ENCODE assay signal across 9 cellular contexts in the genomic region with DNA sequence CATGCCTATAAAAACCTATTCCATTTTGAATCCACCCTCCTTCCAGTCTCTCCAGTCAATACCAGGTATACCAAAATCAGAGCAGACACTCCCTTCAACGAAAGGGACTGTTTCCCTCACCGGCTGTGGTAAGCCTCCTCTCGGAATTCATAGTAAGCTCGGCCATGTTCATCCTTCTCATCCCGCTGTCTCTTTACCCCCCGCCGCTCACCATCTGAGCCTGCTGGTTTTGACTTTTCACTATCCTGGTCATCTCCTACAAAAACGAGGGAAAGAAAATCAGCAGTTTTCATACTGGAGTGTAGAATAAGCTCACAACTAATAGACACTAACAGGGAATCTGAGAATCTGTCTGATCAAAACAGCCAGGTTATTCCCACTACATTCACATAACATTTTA. TPM values are rescaled to one million over a fixed set of nuclear protein-coding genes. Genes with fewer than 3 reads are reported as not detected.
DNase-seq lines count a peak whose midpoint lies in the region; ATAC-seq, FAIRE-seq and TF ChIP-seq lines count a peak whose summit lies in the region.
"Had no signal": no experiment of that assay in that cellular context is flagged by ENCODE, and none has a peak within 500 bp of the region (broad histone marks: within the 10 kb centered on the region; RNA-seq: fewer than 3 reads in every experiment).

No MANE protein-coding gene starts in this region.

- peaks cover 42% of the 10 kb centered on the region for H3K36me3 Mint-ChIP-seq in activated naive CD4-positive, alpha-beta T cell treated with anti-CD3 and anti-CD28 coated beads, Interleukin-2, amount 50 U/mL, for 24 hours
- H3K36me3 Mint-ChIP-seq in activated naive CD8-positive, alpha-beta T cell treated with anti-CD3 and anti-CD28 coated beads for 36 hours = peaks cover 65% of the 10 kb centered on the region

- dilution Hi-C loops in keratinocyte (cut with MboI; ENCODE audit: extremely low pct_ligation_motif_present, low sequenced_read_pairs) = no loop called here

- H3K9ac ChIP-seq in keratinocyte (ENCODE audit: control insufficient read depth, extremely low read depth, insufficient read depth, low read length) = peak overlapping the region; percentile 94

- peaks cover 69% of the 10 kb centered on the region for H3K79me2 ChIP-seq in keratinocyte (ENCODE audit: control insufficient read depth, insufficient read depth, low read length)

- peaks cover 4% of the 10 kb centered on the region for H4K20me1 ChIP-seq in keratinocyte (ENCODE audit: control insufficient read depth, extremely low read depth, insufficient read depth, low read length)

- H3K9me3 ChIP-seq in keratinocyte (ENCODE audit: control insufficient read depth, low read depth, low read length) (no peaks in the 10 kb centered on the region), suprapubic skin (no peaks in the 10 kb centered on the region)

- H3K27ac ChIP-seq in keratinocyte (ENCODE audit: control insufficient read depth, insufficient read depth, low read length) = no peak overlapping the region
- H3K27ac ChIP-seq in suprapubic skin = no peak overlapping the region

- TF ChIP-seq POLR2A in suprapubic skin (IDR thresholded peaks at IDR 0.05) = no peak

- TF ChIP-seq EP300 in suprapubic skin (IDR thresholded peaks at IDR 0.05) = no peak

- no peak overlapping the region for H2AFZ ChIP-seq in keratinocyte (ENCODE audit: control insufficient read depth, low read length)

- H3K4me1 Mint-ChIP-seq in activated naive CD4-positive, alpha-beta T cell treated with anti-CD3 and anti-CD28 coated beads, Interleukin-2, amount 50 U/mL, for 24 hours = peaks cover 59% of the 10 kb centered on the region
- H3K4me1 Mint-ChIP-seq in activated naive CD8-positive, alpha-beta T cell treated with anti-CD3 and anti-CD28 coated beads for 36 hours = peaks cover 37% of the 10 kb centered on the region

- H3K4me3 ChIP-seq in keratinocyte (ENCODE audit: control insufficient read depth in 2 of 3, extremely low read depth in 1 of 3, insufficient read depth in 2 of 3, low read depth in 1 of 3, low read length in 3 of 3) (peak overlapping the region in 2 of 3 experiments; percentile 80 to 99), suprapubic skin (peak overlapping the region; percentile 95)

- no peaks in the 10 kb centered on the region for H3K27me3 Mint-ChIP-seq in activated naive CD4-positive, alpha-beta T cell treated with anti-CD3 and anti-CD28 coated beads, Interleukin-2, amount 50 U/mL, for 24 hours
- peaks cover 3% of the 10 kb centered on the region for H3K27me3 Mint-ChIP-seq in activated naive CD8-positive, alpha-beta T cell treated with anti-CD3 and anti-CD28 coated beads for 36 hours

- H3K4me3 Mint-ChIP-seq in activated naive CD4-positive, alpha-beta T cell treated with anti-CD3 and anti-CD28 coated beads, Interleukin-2, amount 50 U/mL, for 24 hours = peak overlapping the region; percentile 97
- peak overlapping the region; percentile 99 for H3K4me3 Mint-ChIP-seq in activated naive CD8-positive, alpha-beta T cell treated with anti-CD3 and anti-CD28 coated beads for 36 hours

- no peaks in the 10 kb centered on the region for H3K9me1 ChIP-seq in keratinocyte (ENCODE audit: control insufficient read depth, extremely low read depth, insufficient read depth, low read length)

- ATAC-seq in GM19035 (IDR thresholded peaks at IDR 0.05; ENCODE audit: unreplicated experiment) (no peak), GM21390 (IDR thresholded peaks at IDR 0.05; ENCODE audit: unreplicated experiment) (no peak), HG02840 (IDR thresholded peaks at IDR 0.05; ENCODE audit: low FRiP score, unreplicated experiment) (no peak)

- no peaks in the 10 kb centered on the region for H3K9me3 Mint-ChIP-seq in activated naive CD4-positive, alpha-beta T cell treated with anti-CD3 and anti-CD28 coated beads, Interleukin-2, amount 50 U/mL, for 24 hours
- H3K9me3 Mint-ChIP-seq in activated naive CD8-positive, alpha-beta T cell treated with anti-CD3 and anti-CD28 coated beads for 36 hours = no peaks in the 10 kb centered on the region

- peaks cover 12% of the 10 kb centered on the region for H3K4me1 ChIP-seq in keratinocyte (ENCODE audit: control insufficient read depth, extremely low read depth, insufficient read depth, low read length)
- H3K4me1 ChIP-seq in suprapubic skin = peaks cover 40% of the 10 kb centered on the region

- H3K27ac Mint-ChIP-seq in activated naive CD4-positive, alpha-beta T cell treated with anti-CD3 and anti-CD28 coated beads, Interleukin-2, amount 50 U/mL, for 24 hours = peak overlapping the region; percentile 81
- H3K27ac Mint-ChIP-seq in activated naive CD8-positive, alpha-beta T cell treated with anti-CD3 and anti-CD28 coated beads for 36 hours = peak overlapping the region; percentile 36

- no peak for FAIRE-seq in keratinocyte (lab: Jason Lieb, UNC)

- peak overlapping the region; percentile 98 for H3K4me2 ChIP-seq in keratinocyte (ENCODE audit: control insufficient read depth, extremely low read depth, insufficient read depth, low read depth, low read length)

- WGBS in suprapubic skin = 22% methylated on average over 8 of the region's 8 CpGs

- H3K27me3 ChIP-seq in keratinocyte (ENCODE audit: control insufficient read depth, extremely low read depth, insufficient read depth, low read length) = no peaks in the 10 kb centered on the region
- H3K27me3 ChIP-seq in suprapubic skin = no peaks in the 10 kb centered on the region

- DNase-seq in activated naive CD4-positive, alpha-beta T cell treated with anti-CD3 and anti-CD28 coated beads, Interleukin-2, amount 50 U/mL, for 16 hours = no peak
- no peak for DNase-seq in activated naive CD8-positive, alpha-beta T cell treated with anti-CD3 and anti-CD28 coated beads for 36 hours
- DNase-seq in keratinocyte (ENCODE audit: low read depth, low spot score) = no peak
- DNase-seq in suprapubic skin (ENCODE audit: low spot score in 2 of 2) = peak in 1 of 2 donors; percentile 31
- DNase-seq: NCI-H1105 had no signal

- TF ChIP-seq CTCF in keratinocyte (optimal IDR thresholded peaks at IDR 0.05 in 1 of 3, IDR thresholded peaks at IDR 0.05 in 1 of 3, conservative IDR thresholded peaks at IDR 0.05 in 1 of 3; ENCODE audit: extremely low read depth in 1 of 3, insufficient read depth in 2 of 3, low read length in 3 of 3) (no peak), suprapubic skin (IDR thresholded peaks at IDR 0.05) (no peak)

- H3K36me3 ChIP-seq in keratinocyte (ENCODE audit: control insufficient read depth in 2 of 2, extremely low read depth in 1 of 2, insufficient read depth in 2 of 2, low read length in 2 of 2) (peaks cover 28 to 34% of the 10 kb centered on the region in 2 experiments), suprapubic skin (peaks cover 50% of the 10 kb centered on the region)

RNA-seq across cellular contexts. Expression of a gene that starts 3.1 kb away (rescaled TPM):
- 10 to 100 TPM; 54.4 to 56.3 TPM for total RNA-seq in activated naive CD8-positive, alpha-beta T cell treated with anti-CD3 and anti-CD28 coated beads for 36 hours
- 17.2 to 29.0 TPM (median 20.3 TPM) in 3 replicates for polyA plus RNA-seq in keratinocyte
- 17.3 TPM for polyA plus RNA-seq in keratinocyte (2011; ENCODE audit: low read depth)
- polyA plus RNA-seq in keratinocyte (2011; cell fraction: cytosol; rRNA removed) = 26.5 and 31.2 TPM in 2 replicates
- polyA plus RNA-seq in keratinocyte (2011; cell fraction: nucleus; rRNA removed) = 44.7 and 47.5 TPM in 2 replicates
- polyA plus RNA-seq in keratinocyte (2012; ENCODE audit: low replicate concordance) = 27.0 and 57.0 TPM in 2 replicates
- 10.2 to 19.5 TPM (median 13.6 TPM) in 3 replicates for polyA minus RNA-seq in keratinocyte
- polyA minus RNA-seq in keratinocyte (2011; cell fraction: cytosol; rRNA and poly(A)+ RNA removed) = 13.6 TPM
- polyA minus RNA-seq in keratinocyte (2011; cell fraction: nucleus; rRNA and poly(A)+ RNA removed) = 12.9 and 22.8 TPM in 2 replicates
- total RNA-seq in suprapubic skin = 10 to 100 TPM; 21.1 to 51.5 (median 33.6) TPM

RNA-seq across cellular contexts. Expression of a gene that starts 4.1 kb away (rescaled TPM):
- total RNA-seq in activated naive CD8-positive, alpha-beta T cell treated with anti-CD3 and anti-CD28 coated beads for 36 hours = 10 to 100 TPM; 29.3 to 33.4 TPM
- polyA plus RNA-seq in keratinocyte = 14.7 to 26.1 TPM (median 23.8 TPM) in 3 replicates
- 20.3 TPM for polyA plus RNA-seq in keratinocyte (2011; ENCODE audit: low read depth)
- 11.7 and 11.9 TPM in 2 replicates for polyA plus RNA-seq in keratinocyte (2011; cell fraction: cytosol; rRNA removed)
- polyA plus RNA-seq in keratinocyte (2011; cell fraction: nucleus; rRNA removed) = 31.7 and 36.5 TPM in 2 replicates
- polyA plus RNA-seq in keratinocyte (2012; ENCODE audit: low replicate concordance) = 17.7 and 30.0 TPM in 2 replicates
- 9.5 to 12.0 TPM (median 10.0 TPM) in 3 replicates for polyA minus RNA-seq in keratinocyte
- polyA minus RNA-seq in keratinocyte (2011; cell fraction: cytosol; rRNA and poly(A)+ RNA removed) = 7.1 TPM
- 5.1 and 9.7 TPM in 2 replicates for polyA minus RNA-seq in keratinocyte (2011; cell fraction: nucleus; rRNA and poly(A)+ RNA removed)
- 10 to 100 TPM; 16.3 to 42.3 (median 31.7) TPM for total RNA-seq in suprapubic skin

RNA-seq across cellular contexts. Expression of a gene that starts 16.7 kb away (rescaled TPM):
- not detected for total RNA-seq in activated naive CD8-positive, alpha-beta T cell treated with anti-CD3 and anti-CD28 coated beads for 36 hours
- not detected in 3 replicates for polyA plus RNA-seq in keratinocyte
- not detected for polyA plus RNA-seq in keratinocyte (2011; ENCODE audit: low read depth)
- not detected in 2 replicates for polyA plus RNA-seq in keratinocyte (2011; cell fraction: cytosol; rRNA removed)
- not detected in 2 replicates for polyA plus RNA-seq in keratinocyte (2011; cell fraction: nucleus; rRNA removed)
- not detected in 2 replicates for polyA plus RNA-seq in keratinocyte (2012; ENCODE audit: low replicate concordance)
- not detected in 3 replicates for polyA minus RNA-seq in keratinocyte
- not detected for polyA minus RNA-seq in keratinocyte (2011; cell fraction: cytosol; rRNA and poly(A)+ RNA removed)
- not detected in 2 replicates for polyA minus RNA-seq in keratinocyte (2011; cell fraction: nucleus; rRNA and poly(A)+ RNA removed)
- under 1 TPM in 1 of 4 donors, not detected in 3; 0.68 TPM for total RNA-seq in suprapubic skin

RNA-seq across cellular contexts. Expression of a gene that starts 16.9 kb away (rescaled TPM):
- total RNA-seq in activated naive CD8-positive, alpha-beta T cell treated with anti-CD3 and anti-CD28 coated beads for 36 hours = 10 to 100 TPM; 22.7 to 23.7 TPM
- 21.9 to 50.5 TPM (median 38.6 TPM) in 3 replicates for polyA plus RNA-seq in keratinocyte
- polyA plus RNA-seq in keratinocyte (2011; ENCODE audit: low read depth) = 3.9 TPM
- 34.8 and 37.2 TPM in 2 replicates for polyA plus RNA-seq in keratinocyte (2011; cell fraction: cytosol; rRNA removed)
- 18.7 and 37.1 TPM in 2 replicates for polyA plus RNA-seq in keratinocyte (2011; cell fraction: nucleus; rRNA removed)
- polyA plus RNA-seq in keratinocyte (2012; ENCODE audit: low replicate concordance) = 22.3 and 57.9 TPM in 2 replicates
- 50.9 to 87.0 TPM (median 71.8 TPM) in 3 replicates for polyA minus RNA-seq in keratinocyte
- 55.4 TPM for polyA minus RNA-seq in keratinocyte (2011; cell fraction: cytosol; rRNA and poly(A)+ RNA removed)
- 19.2 and 19.8 TPM in 2 replicates for polyA minus RNA-seq in keratinocyte (2011; cell fraction: nucleus; rRNA and poly(A)+ RNA removed)
- total RNA-seq in suprapubic skin = 10 to 100 TPM; 28.9 to 76.3 (median 59.3) TPM

RNA-seq across cellular contexts. Expression of a gene that starts 29.8 kb away (rescaled TPM):
- total RNA-seq in activated naive CD8-positive, alpha-beta T cell treated with anti-CD3 and anti-CD28 coated beads for 36 hours = 1 to 10 TPM; 4.8 to 6.3 TPM
- 3.4 to 7.2 TPM (median 4.0 TPM) in 3 replicates for polyA plus RNA-seq in keratinocyte
- polyA plus RNA-seq in keratinocyte (2011; ENCODE audit: low read depth) = 0.66 TPM
- 2.3 and 2.4 TPM in 2 replicates for polyA plus RNA-seq in keratinocyte (2011; cell fraction: cytosol; rRNA removed)
- polyA plus RNA-seq in keratinocyte (2011; cell fraction: nucleus; rRNA removed) = 8.5 and 9.2 TPM in 2 replicates
- polyA plus RNA-seq in keratinocyte (2012; ENCODE audit: low replicate concordance) = 3.3 and 4.3 TPM in 2 replicates
- polyA minus RNA-seq in keratinocyte = 7.4 to 12.3 TPM (median 11.0 TPM) in 3 replicates
- polyA minus RNA-seq in keratinocyte (2011; cell fraction: cytosol; rRNA and poly(A)+ RNA removed) = 8.6 TPM
- polyA minus RNA-seq in keratinocyte (2011; cell fraction: nucleus; rRNA and poly(A)+ RNA removed) = 6.5 and 13.7 TPM in 2 replicates
- 10 to 100 TPM; 10.9 to 32.2 (median 14.3) TPM for total RNA-seq in suprapubic skin
